In the genomic region with DNA sequence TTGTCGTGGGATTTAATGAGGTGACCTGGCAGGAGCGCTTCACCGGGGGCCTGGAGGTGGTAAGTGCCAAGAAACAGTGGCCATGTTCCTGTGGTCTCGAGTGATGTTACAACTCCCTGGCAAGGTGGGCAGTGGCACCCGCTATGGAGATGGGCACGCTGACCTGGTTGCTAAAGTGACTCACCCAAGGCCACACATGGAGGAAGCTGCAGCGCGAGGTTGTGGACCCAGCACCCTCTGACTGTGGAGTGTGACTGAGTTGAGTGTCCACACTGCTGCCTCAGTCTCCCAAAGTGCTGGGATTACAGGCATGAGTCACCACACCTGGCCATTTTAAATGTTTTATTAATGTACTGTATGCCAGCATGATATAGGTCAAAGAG, we compare ENCODE assay signal across 30 cellular contexts.
"Had no signal": no experiment of that assay in that cellular context is flagged by ENCODE, and none has a peak within 500 bp of the region (broad histone marks: within the 10 kb centered on the region; RNA-seq: fewer than 3 reads in every experiment).

No MANE protein-coding gene starts in this region.

- H3K4me2 ChIP-seq: PC-9, SK-N-SH had no signal

- DNase-seq: activated CD4-positive, alpha-beta T cell treated with anti-CD3 and anti-CD28 coated beads, Interleukin-2, amount 10 ng/mL, durations not matched to agents 24 days and 14 days; activated CD4-positive, alpha-beta T cell treated with anti-CD3 and anti-CD28 coated beads, Interleukin-2, amount 50 U/mL, for 4 hours; activated CD8-positive, alpha-beta T cell treated with anti-CD3 and anti-CD28 coated beads for 36 hours; activated effector memory CD4-positive, alpha-beta T cell treated with anti-CD3 and anti-CD28 coated beads, Interleukin-2, amount 50 U/mL, for 16 hours; activated naive CD4-positive, alpha-beta T cell; activated T-cell treated with anti-CD3 and anti-CD28 coated beads, Interleukin-2, amount 50 U/mL, for 1 hour; activated T-cell treated with anti-CD3 and anti-CD28 coated beads, Interleukin-2, amount 50 U/mL, for 72 hours; aorta; brain microvascular endothelial cell; Kasumi-1; KG1; MM.1S; MV-4-11; NCI-H1092; NCI-H1436 treated with DMSO at 0.1 percent for 48 hours; NCI-H1694 treated with DMSO at 0.1 percent for 48 hours; NCI-H2029; NCI-H345; NCI-H510A; NCI-H526; NCI-H748 treated with DMSO at 0.1 percent for 48 hours; NK-92 treated with Interleukin-12 subunit alpha and Interleukin-12 subunit beta, amount 100 ng/mL, for 24 hours; PC-9; SHP77; SJCRH30; SK-N-SH had no signal

- ATAC-seq: activated CD8-positive, alpha-beta T cell treated with anti-CD3 and anti-CD28 coated beads for 36 hours; activated naive CD4-positive, alpha-beta T cell treated with anti-CD3 and anti-CD28 coated beads, Interleukin-2, amount 50 U/mL, for 72 hours; activated T-cell treated with anti-CD3 and anti-CD28 coated beads, Interleukin-2, amount 50 U/mL, for 72 hours; activated T-helper 17 cell treated with anti-CD3 and anti-CD28 coated beads, Interleukin-2, amount 50 U/mL, for 72 hours had no signal

- H3K9ac ChIP-seq: SK-N-SH had no signal

- H3K27ac ChIP-seq: brain microvascular endothelial cell, cardiac muscle cell, PC-9, RWPE1, SJCRH30 had no signal

- H3K9me3 ChIP-seq: SJCRH30, SK-N-SH had no signal

- H3K4me3 ChIP-seq: cardiac muscle cell, PC-9, SJCRH30 had no signal

- H3K4me1 ChIP-seq: SJCRH30 had no signal

- H3K36me3 ChIP-seq: brain microvascular endothelial cell, cardiac muscle cell, SJCRH30 had no signal
